28 cellular contexts compared by ENCODE assay signal in genomic region chr5:81740758-81741157, GRCh38.
"Had no signal": no experiment of that assay in that cellular context is flagged by ENCODE, and none has a peak within 500 bp of the region (broad histone marks: within the 10 kb centered on the region; RNA-seq: fewer than 3 reads in every experiment).

No MANE protein-coding gene starts in this region.

- DNase-seq: colonic mucosa; cortex of kidney; dermis blood vessel endothelial cell; dorsolateral prefrontal cortex; effector CD4-positive, alpha-beta T cell; effector CD8-positive, alpha-beta T cell; effector memory CD4-positive, alpha-beta T cell; effector memory CD8-positive, alpha-beta T cell; endodermal cell; erythroblast; esophagus squamous epithelium; foreskin fibroblast; foreskin keratinocyte; foreskin melanocyte; gastrocnemius medialis; glutamatergic neuron; head of caudate nucleus; heart left ventricle; heart right ventricle had no signal

- ATAC-seq: effector memory CD8-positive, alpha-beta T cell; esophagus mucosa; foreskin keratinocyte; gastrocnemius medialis; gastroesophageal sphincter; heart left ventricle; heart right ventricle had no signal

- H3K27me3 ChIP-seq: colonic mucosa, dorsolateral prefrontal cortex, esophagus muscularis mucosa, esophagus squamous epithelium, foreskin keratinocyte, gastrocnemius medialis, gastroesophageal sphincter, heart left ventricle, heart right ventricle had no signal

- H3K27ac ChIP-seq: colonic mucosa, coronary artery, dorsolateral prefrontal cortex, epithelial cell of prostate, esophagus muscularis mucosa, esophagus squamous epithelium, foreskin keratinocyte, gastrocnemius medialis, gastroesophageal sphincter, heart left ventricle, heart right ventricle had no signal

- H3K9me3 ChIP-seq: colonic mucosa, esophagus muscularis mucosa, esophagus squamous epithelium, gastrocnemius medialis, gastroesophageal sphincter, heart left ventricle, heart right ventricle had no signal

- H3K4me1 ChIP-seq: colonic mucosa, foreskin keratinocyte had no signal

- FAIRE-seq: colon, endometrium, endothelial cell of umbilical vein, frontal cortex had no signal

- H3K36me3 ChIP-seq: colonic mucosa, gastrocnemius medialis, gastroesophageal sphincter, heart left ventricle had no signal

- H3K4me3 ChIP-seq: colonic mucosa, coronary artery, dorsolateral prefrontal cortex, esophagus muscularis mucosa, esophagus squamous epithelium, gastrocnemius medialis, gastroesophageal sphincter, heart left ventricle, heart right ventricle had no signal
